Comparison of ENCODE assay signal across 28 cellular contexts in the genomic region with DNA sequence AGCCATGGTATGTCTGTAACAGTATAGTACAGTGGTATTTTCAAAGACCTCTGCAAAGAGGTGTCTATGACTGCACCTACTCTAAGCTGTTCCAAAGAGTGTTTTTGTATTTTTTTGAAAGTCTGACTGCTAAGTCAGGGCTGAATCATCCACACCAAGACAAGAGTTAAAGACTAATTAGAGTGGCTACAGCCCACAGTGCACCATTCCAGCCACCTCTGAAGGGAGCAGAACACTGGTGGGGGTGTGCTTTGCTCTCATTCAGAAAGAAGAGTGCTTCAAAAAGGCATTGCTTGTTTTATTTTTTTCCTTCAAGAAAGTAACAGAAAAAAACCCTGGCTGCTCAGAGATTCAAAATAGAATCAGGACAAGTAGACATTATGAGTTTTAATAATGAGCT.
"Had no signal": no experiment of that assay in that cellular context is flagged by ENCODE, and none has a peak within 500 bp of the region (broad histone marks: within the 10 kb centered on the region; RNA-seq: fewer than 3 reads in every experiment).

No MANE protein-coding gene starts in this region.

- H3K27me3 ChIP-seq: body of pancreas, breast epithelium, SJCRH30 had no signal

- H3K27ac ChIP-seq: body of pancreas, breast epithelium, PC-9, SJCRH30, SK-N-MC had no signal

- H3K4me1 ChIP-seq: body of pancreas, breast epithelium, SJCRH30 had no signal

- H3K4me3 ChIP-seq: body of pancreas, breast epithelium, PC-9, SJCRH30, SK-N-MC had no signal

- H3K36me3 ChIP-seq: breast epithelium, SJCRH30 had no signal

- DNase-seq: activated CD4-positive, alpha-beta T cell treated with anti-CD3 and anti-CD28 coated beads, Interleukin-2, amount 10 ng/mL, durations not matched to agents 24 days and 14 days; activated CD4-positive, alpha-beta T cell treated with anti-CD3 and anti-CD28 coated beads, Interleukin-2, amount 50 U/mL, for 4 hours; activated CD8-positive, alpha-beta T cell treated with anti-CD3 and anti-CD28 coated beads for 36 hours; activated effector memory CD4-positive, alpha-beta T cell treated with anti-CD3 and anti-CD28 coated beads, Interleukin-2, amount 50 U/mL, for 16 hours; activated naive CD4-positive, alpha-beta T cell; activated naive CD4-positive, alpha-beta T cell treated with anti-CD3 and anti-CD28 coated beads, Interleukin-2, amount 50 U/mL, for 16 hours; activated naive CD8-positive, alpha-beta T cell treated with anti-CD3 and anti-CD28 coated beads for 36 hours; activated T-cell treated with anti-CD3 and anti-CD28 coated beads, Interleukin-2, amount 50 U/mL, for 1 hour; activated T-cell treated with anti-CD3 and anti-CD28 coated beads, Interleukin-2, amount 50 U/mL, for 72 hours; amniotic stem cell; aorta; body of pancreas; cerebellar nuclear complex; Karpas-422; KBM-7; NCI-H1048; NCI-H1694; NCI-H1930; NCI-H2081 treated with DMSO at 0.1 percent for 48 hours; NCI-H2171 treated with DMSO at 0.1 percent for 48 hours; NCI-H2227 treated with DMSO at 0.1 percent for 48 hours; NCI-H446; NCI-H526 treated with DMSO at 0.1 percent for 48 hours; PC-9; SJCRH30; T1000 had no signal

- H3K9me3 ChIP-seq: body of pancreas, breast epithelium, SJCRH30 had no signal
